19 cellular contexts compared by ENCODE assay signal in genomic region chr7:2095533-2095932, GRCh38.
"Had no signal": no experiment of that assay in that cellular context is flagged by ENCODE, and none has a peak within 500 bp of the region (broad histone marks: within the 10 kb centered on the region; RNA-seq: fewer than 3 reads in every experiment).

No MANE protein-coding gene starts in this region.

- H3K4me3 Mint-ChIP-seq: activated CD4-positive, alpha-beta T cell treated with anti-CD3 and anti-CD28 coated beads, Interleukin-2, amount 10 ng/mL, durations not matched to agents 7 days and 5 days; activated CD8-positive, alpha-beta T cell treated with anti-CD3 and anti-CD28 coated beads for 36 hours; activated naive CD8-positive, alpha-beta T cell treated with anti-CD3 and anti-CD28 coated beads for 36 hours; activated T-cell treated with anti-CD3 and anti-CD28 coated beads, Interleukin-2, amount 50 U/mL, for 24 hours; naive B cell; T-helper 1 cell treated with Interleukin-12 subunit alpha and Interleukin-12 subunit beta and Interleukin-4 antibody, amounts not matched to agents 30 μg/mL and 1 μg/mL, for 36 hours had no signal

- ATAC-seq: activated CD8-positive, alpha-beta T cell treated with anti-CD3 and anti-CD28 coated beads for 36 hours; gastroesophageal sphincter; heart left ventricle; lower lobe of right lung; pancreas; psoas muscle had no signal

- H3K27me3 Mint-ChIP-seq: activated CD4-positive, alpha-beta T cell treated with anti-CD3 and anti-CD28 coated beads, Interleukin-2, amount 10 ng/mL, durations not matched to agents 7 days and 5 days; activated CD8-positive, alpha-beta T cell treated with anti-CD3 and anti-CD28 coated beads for 36 hours; activated naive CD8-positive, alpha-beta T cell treated with anti-CD3 and anti-CD28 coated beads for 36 hours; activated T-cell treated with anti-CD3 and anti-CD28 coated beads, Interleukin-2, amount 50 U/mL, for 24 hours; naive B cell had no signal

- H3K9me3 Mint-ChIP-seq: activated CD4-positive, alpha-beta T cell treated with anti-CD3 and anti-CD28 coated beads, Interleukin-2, amount 10 ng/mL, durations not matched to agents 7 days and 5 days; activated CD8-positive, alpha-beta T cell treated with anti-CD3 and anti-CD28 coated beads for 36 hours; activated naive CD8-positive, alpha-beta T cell treated with anti-CD3 and anti-CD28 coated beads for 36 hours; activated T-cell treated with anti-CD3 and anti-CD28 coated beads, Interleukin-2, amount 50 U/mL, for 24 hours; naive B cell; T-helper 1 cell treated with Interleukin-12 subunit alpha and Interleukin-12 subunit beta and Interleukin-4 antibody, amounts not matched to agents 30 μg/mL and 1 μg/mL, for 36 hours had no signal

- FAIRE-seq: astrocyte, islet of Langerhans, pancreas had no signal

- H3K27ac Mint-ChIP-seq: activated CD4-positive, alpha-beta T cell treated with anti-CD3 and anti-CD28 coated beads, Interleukin-2, amount 10 ng/mL, durations not matched to agents 7 days and 5 days; activated CD8-positive, alpha-beta T cell treated with anti-CD3 and anti-CD28 coated beads for 36 hours; activated naive CD8-positive, alpha-beta T cell treated with anti-CD3 and anti-CD28 coated beads for 36 hours; activated T-cell treated with anti-CD3 and anti-CD28 coated beads, Interleukin-2, amount 50 U/mL, for 24 hours; T-helper 1 cell treated with Interleukin-12 subunit alpha and Interleukin-12 subunit beta and Interleukin-4 antibody, amounts not matched to agents 30 μg/mL and 1 μg/mL, for 36 hours had no signal

- DNase-seq: activated CD4-positive, alpha-beta T cell treated with anti-CD3 and anti-CD28 coated beads, Interleukin-2, amount 10 ng/mL, durations not matched to agents 7 days and 5 days; activated CD4-positive, CD25-positive, alpha-beta regulatory T cell treated with anti-CD3 and anti-CD28 coated beads, Interleukin-2, amount 50 U/mL, for 72 hours; activated CD8-positive, alpha-beta T cell treated with anti-CD3 and anti-CD28 coated beads for 36 hours; activated naive CD4-positive, alpha-beta T cell treated with Interleukin-2 at 50 U/mL for 16 hours; activated naive CD8-positive, alpha-beta T cell treated with anti-CD3 and anti-CD28 coated beads for 36 hours; activated T-cell treated with anti-CD3 and anti-CD28 coated beads, Interleukin-2, amount 50 U/mL, for 24 hours; cerebellar nuclear complex; heart left ventricle; lower lobe of right lung; naive B cell; pancreas; psoas muscle; right cardiac atrium; stimulated activated CD4-positive, alpha-beta T cell treated with anti-CD3 and anti-CD28 coated beads, Interleukin-4, amount 100 ng/mL, for 4 hours; stomach had no signal
